In genomic region chr3:51384145-51384729, GRCh38 we compare ENCODE assay signal across 8 cellular contexts. TPM values are rescaled to one million over a fixed set of nuclear protein-coding genes. Genes with fewer than 3 reads are reported as not detected.
DNase-seq lines count a peak whose midpoint lies in the region; ATAC-seq and TF ChIP-seq lines count a peak whose summit lies in the region.

No MANE protein-coding gene starts in this region.

- peaks cover 37% of the 10 kb centered on the region for H3K4me1 Mint-ChIP-seq in osteocyte (ENCODE audit: unreplicated experiment)

- no peaks in the 10 kb centered on the region for H3K9me3 Mint-ChIP-seq in osteocyte (ENCODE audit: unreplicated experiment)

- no peaks in the 10 kb centered on the region for H3K27me3 Mint-ChIP-seq in osteocyte (ENCODE audit: unreplicated experiment)

- peak overlapping the region; percentile 94 for H3K27ac ChIP-seq in VCaP

- TF ChIP-seq CTCF in VCaP (conservative IDR thresholded peaks at IDR 0.05) (no peak), osteocyte (IDR thresholded peaks at IDR 0.05) (no peak)

- peak; percentile 3 for ATAC-seq in HG03103 (IDR thresholded peaks at IDR 0.05; ENCODE audit: low read depth, unreplicated experiment)

- peak overlapping the region; percentile 97 for H3K27ac Mint-ChIP-seq in osteocyte (ENCODE audit: unreplicated experiment)

- peak; percentile 38 for DNase-seq in stimulated activated naive CD4-positive, alpha-beta T cell treated with Interleukin-2 at 50 U/mL for 16 hours (lab: John Stamatoyannopoulos, UW)
- DNase-seq in stimulated activated naive CD4-positive, alpha-beta T cell (lab: John Stamatoyannopoulos, UW) = no peak
- DNase-seq in foreskin melanocyte (peak; percentile 23), osteocyte (ENCODE audit: extremely low spot score, unreplicated experiment) (no peak), NCI-H1436 (lab: John Stamatoyannopoulos, UW) (no peak)
- no peak for DNase-seq in effector CD4-positive, alpha-beta T cell

- peak overlapping the region; percentile 96 for H3K4me3 Mint-ChIP-seq in osteocyte (ENCODE audit: unreplicated experiment)

- H3K36me3 Mint-ChIP-seq in osteocyte (ENCODE audit: unreplicated experiment) = peaks cover 8% of the 10 kb centered on the region

RNA-seq across cellular contexts. Expression of gene MANF, which starts 0.9 kb away (rescaled TPM):
- 94.1 and 94.8 TPM in 2 replicates for total RNA-seq in osteocyte

RNA-seq across cellular contexts. Expression of gene RBM15B, which starts 6.8 kb away (rescaled TPM):
- 50.3 and 53.7 TPM in 2 replicates for total RNA-seq in osteocyte

Comparison
In these comparisons a context has a peak if more than half of its experiments do, and no peak if none do; other contexts are left out.
1. DNase-seq: peak in stimulated activated naive CD4-positive, alpha-beta T cell treated with Interleukin-2 at 50 U/mL for 16 hours (single experiment) and foreskin melanocyte (single experiment); none in stimulated activated naive CD4-positive, alpha-beta T cell (0 of 6), osteocyte (single experiment), effector CD4-positive, alpha-beta T cell (single experiment) and NCI-H1436 (single experiment).